Comparison of ENCODE assay signal across 2 cellular contexts in the genomic region with DNA sequence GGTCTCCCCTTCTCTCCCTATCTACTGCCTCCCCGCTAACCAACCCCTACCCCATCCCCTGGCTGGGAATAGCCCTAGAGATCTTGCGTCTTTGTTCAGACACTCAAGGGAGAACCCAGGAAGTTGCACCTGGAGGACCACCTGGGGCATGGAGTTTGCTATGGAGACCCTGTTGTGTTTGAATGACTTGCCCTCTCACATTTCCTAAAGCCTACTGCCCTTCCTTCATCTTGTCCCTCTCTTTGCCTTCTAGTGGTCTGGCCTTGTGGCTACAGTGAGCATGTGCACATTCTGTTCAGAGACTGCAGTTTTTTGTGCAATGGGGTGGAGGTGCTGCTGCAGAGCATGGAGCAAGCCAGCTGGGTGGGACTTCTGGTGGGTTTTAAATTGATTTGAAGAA.
TF ChIP-seq lines count a peak whose summit lies in the region.

No MANE protein-coding gene starts in this region.

TF ChIP-seq in HCT116, 20 proteins besides CTCF, POLR2A, EP300 and RAD21:
- TF ChIP-seq JUND (IDR thresholded peaks at IDR 0.05) (no peak), CEBPB (IDR thresholded peaks at IDR 0.05; ENCODE audit: low read depth) (no peak), EGR1 (IDR thresholded peaks at IDR 0.05; ENCODE audit: low read depth) (no peak), TCF7L2 (IDR thresholded peaks at IDR 0.05; ENCODE audit: borderline replicate concordance, extremely low read depth, insufficient read depth, insufficient read length) (no peak), EZH2phosphoT487 (IDR thresholded peaks at IDR 0.05; ENCODE audit: borderline replicate concordance) (no peak), SP1 (IDR thresholded peaks at IDR 0.05; ENCODE audit: low read depth) (no peak), ZNF274 (IDR thresholded peaks at IDR 0.05; ENCODE audit: low read depth, low read length) (no peak), FOSL1 (IDR thresholded peaks at IDR 0.05; ENCODE audit: low read depth) (no peak)
- TF ChIP-seq, protein P1, sequence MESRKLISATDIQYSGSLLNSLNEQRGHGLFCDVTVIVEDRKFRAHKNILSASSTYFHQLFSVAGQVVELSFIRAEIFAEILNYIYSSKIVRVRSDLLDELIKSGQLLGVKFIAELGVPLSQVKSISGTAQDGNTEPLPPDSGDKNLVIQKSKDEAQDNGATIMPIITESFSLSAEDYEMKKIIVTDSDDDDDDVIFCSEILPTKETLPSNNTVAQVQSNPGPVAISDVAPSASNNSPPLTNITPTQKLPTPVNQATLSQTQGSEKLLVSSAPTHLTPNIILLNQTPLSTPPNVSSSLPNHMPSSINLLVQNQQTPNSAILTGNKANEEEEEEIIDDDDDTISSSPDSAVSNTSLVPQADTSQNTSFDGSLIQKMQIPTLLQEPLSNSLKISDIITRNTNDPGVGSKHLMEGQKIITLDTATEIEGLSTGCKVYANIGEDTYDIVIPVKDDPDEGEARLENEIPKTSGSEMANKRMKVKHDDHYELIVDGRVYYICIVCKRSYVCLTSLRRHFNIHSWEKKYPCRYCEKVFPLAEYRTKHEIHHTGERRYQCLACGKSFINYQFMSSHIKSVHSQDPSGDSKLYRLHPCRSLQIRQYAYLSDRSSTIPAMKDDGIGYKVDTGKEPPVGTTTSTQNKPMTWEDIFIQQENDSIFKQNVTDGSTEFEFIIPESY (IDR thresholded peaks at IDR 0.05; ENCODE audit: extremely low read depth, insufficient replicate concordance, low read length): no peak
TF ChIP-seq in HCT116: peak in this region for 0.

TF ChIP-seq in K562, 482 proteins besides CTCF, POLR2A, EP300 and RAD21:
- no peak for TF ChIP-seq HNRNPK (IDR thresholded peaks at IDR 0.05; ENCODE audit: low read depth, low read length, poor library complexity, severe bottlenecking)
